Comparison of ENCODE assay signal across 8 cellular contexts in the genomic region with DNA sequence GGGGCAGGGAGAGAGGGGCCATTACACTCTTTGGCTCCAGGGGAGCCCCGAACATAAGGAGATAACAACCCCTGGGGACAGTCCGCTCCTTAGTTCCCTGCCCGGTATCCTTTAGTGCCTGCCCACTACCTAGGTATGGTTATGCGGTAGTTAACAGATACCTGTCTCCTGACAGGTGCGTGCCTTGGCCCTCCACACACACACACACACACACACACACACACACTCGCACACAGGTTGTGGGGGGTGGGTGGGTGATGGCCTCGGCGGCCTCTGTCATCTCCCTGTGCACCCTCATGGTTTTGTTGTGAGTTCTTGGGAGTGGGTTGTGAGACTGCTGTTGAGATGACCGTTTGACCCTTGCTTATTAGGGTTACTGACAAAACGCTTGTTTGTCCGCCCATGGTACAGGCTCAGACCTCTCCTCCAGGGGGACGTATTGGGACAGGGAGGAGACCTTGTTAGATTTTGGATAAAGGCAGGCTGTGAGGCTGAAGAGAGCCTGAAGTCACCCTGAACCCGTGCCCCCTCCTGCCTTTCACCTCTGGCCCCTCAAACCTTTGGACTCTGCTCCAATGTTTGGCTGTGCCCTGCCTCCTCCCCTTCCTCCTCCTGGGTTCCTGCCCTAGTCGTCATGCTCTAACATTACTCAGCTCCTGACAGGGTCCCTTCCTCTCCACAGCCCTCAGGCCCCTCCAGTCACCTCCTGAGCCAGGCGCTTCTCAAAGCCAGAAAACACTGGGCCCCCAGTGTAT. TPM values are rescaled to one million over a fixed set of nuclear protein-coding genes. Genes with fewer than 3 reads are reported as not detected.
DNase-seq lines count a peak whose midpoint lies in the region; ATAC-seq and TF ChIP-seq lines count a peak whose summit lies in the region.

No MANE protein-coding gene starts in this region.

- ATAC-seq in GM19023 (IDR thresholded peaks at IDR 0.05; ENCODE audit: unreplicated experiment) = no peak

- TF ChIP-seq POLR2A in prostate gland (IDR thresholded peaks at IDR 0.05) = no peak

- 33% methylated on average over 11 of the region's 15 CpGs for WGBS in prostate gland

- H3K9ac ChIP-seq in ES-I3 (ENCODE audit: low read depth, low read length) = peak overlapping the region; percentile 84; the same call in 1 of the 2 replicates

- TF ChIP-seq CTCF in VCaP (conservative IDR thresholded peaks at IDR 0.05) (no peak), fibroblast of pulmonary artery (IDR thresholded peaks at IDR 0.05; ENCODE audit: low read length, missing control alignments) (no peak), prostate gland (IDR thresholded peaks at IDR 0.05) (no peak)

- H3K4me3 ChIP-seq in fibroblast of pulmonary artery (replicated peaks; ENCODE audit: low read depth, low read length) = peak overlapping the region; percentile 51
- H3K4me3 ChIP-seq in prostate gland = peak overlapping the region; percentile 53 to 58

- intact Hi-C loops in prostate gland (cut with DNase I) = no loop called here

- H3K27ac ChIP-seq in VCaP (peak overlapping the region; percentile 59; the same call in 1 of the 2 replicates), prostate gland (peak overlapping the region; percentile 38 to 57)

- H3K4me1 ChIP-seq in ES-I3 (ENCODE audit: insufficient read depth, low read length) (peaks cover 18% of the 10 kb centered on the region), prostate gland (replicated peaks) (no peaks in the 10 kb centered on the region)

- H3K9me3 ChIP-seq in ES-I3 (ENCODE audit: control insufficient read depth, insufficient read depth, low read length) (no peaks in the 10 kb centered on the region), prostate gland (no peaks in the 10 kb centered on the region)

- H3K36me3 ChIP-seq in ES-I3 (ENCODE audit: insufficient read depth, low read length) = no peaks in the 10 kb centered on the region
- H3K36me3 ChIP-seq in prostate gland = no peaks in the 10 kb centered on the region

- H3K27me3 ChIP-seq in prostate gland (replicated peaks; ENCODE audit: insufficient read depth) = no peaks in the 10 kb centered on the region

- DNase-seq in fibroblast of pulmonary artery (ENCODE audit: low read depth) (no peak), prostate gland (ENCODE audit: low spot score) (no peak), RKO (ENCODE audit: low spot score) (no peak), ureter (ENCODE audit: low spot score) (no peak), GDM1 (lab: John Stamatoyannopoulos, UW) (no peak)

RNA-seq across cellular contexts. Expression of gene RASSF5, which starts 1.0 kb away (rescaled TPM):
- total RNA-seq in prostate gland = 10 to 100 TPM; 22.2 to 42.5 TPM
- 35.5 TPM for total RNA-seq in ureter

RNA-seq across cellular contexts. Expression of gene IKBKE, which starts 38.0 kb away (rescaled TPM):
- 1 to 10 TPM; 3.6 to 6.1 TPM for total RNA-seq in prostate gland
- total RNA-seq in ureter = 12.5 TPM
